In genomic region chr2:211174631-211175030, GRCh38 we compare ENCODE assay signal across 26 cellular contexts.
"Had no signal": no experiment of that assay in that cellular context is flagged by ENCODE, and none has a peak within 500 bp of the region (broad histone marks: within the 10 kb centered on the region; RNA-seq: fewer than 3 reads in every experiment).

No MANE protein-coding gene starts in this region.

- H3K27ac ChIP-seq: left ventricle myocardium inferior, ovary, prostate gland, skin epidermis, suprapubic skin, thoracic aorta, tibial nerve, uterus had no signal

- ATAC-seq: left colon, natural killer cell, right cardiac atrium, sciatic nerve had no signal

- H3K9me3 ChIP-seq: left ventricle myocardium inferior, ovary, prostate gland, suprapubic skin, thoracic aorta, tibial nerve, uterus had no signal

- DNase-seq: hippocampal formation; immature natural killer cell; kidney; left colon; left ventricle myocardium inferior; mesendoderm; naive B cell; natural killer cell; nephron progenitor cell; ovary; posterior cingulate gyrus; retina; right cardiac atrium; stimulated activated CD4-positive, alpha-beta T cell treated with anti-CD3 and anti-CD28 coated beads, Interleukin-12 subunit alpha, Interleukin-12 subunit beta, amount 100 ng/mL, for 4 hours; stimulated activated CD4-positive, alpha-beta T cell treated with anti-CD3 and anti-CD28 coated beads, Interleukin-15, amount 100 ng/mL, for 24 hours; stimulated activated CD4-positive, alpha-beta T cell treated with anti-CD3 and anti-CD28 coated beads, Interleukin-2, amount 100 ng/mL, for 24 hours; stimulated activated CD4-positive, alpha-beta T cell treated with anti-CD3 and anti-CD28 coated beads, Interleukin-4, amount 100 ng/mL, for 1 hour; stimulated activated naive CD4-positive, alpha-beta T cell; uterus had no signal

- H3K36me3 ChIP-seq: left ventricle myocardium inferior, ovary, prostate gland, suprapubic skin, thoracic aorta, tibial nerve, uterus had no signal

- H3K4me3 ChIP-seq: left ventricle myocardium inferior, lung, ovary, prostate gland, skin epidermis, suprapubic skin, thoracic aorta, tibial nerve, uterus had no signal

- H3K4me1 ChIP-seq: left ventricle myocardium inferior, prostate gland, suprapubic skin, tibial nerve, uterus had no signal

- H3K27me3 ChIP-seq: ovary, suprapubic skin, tibial nerve, uterus had no signal
